Comparison of ENCODE assay signal across 9 cellular contexts in the genomic region with DNA sequence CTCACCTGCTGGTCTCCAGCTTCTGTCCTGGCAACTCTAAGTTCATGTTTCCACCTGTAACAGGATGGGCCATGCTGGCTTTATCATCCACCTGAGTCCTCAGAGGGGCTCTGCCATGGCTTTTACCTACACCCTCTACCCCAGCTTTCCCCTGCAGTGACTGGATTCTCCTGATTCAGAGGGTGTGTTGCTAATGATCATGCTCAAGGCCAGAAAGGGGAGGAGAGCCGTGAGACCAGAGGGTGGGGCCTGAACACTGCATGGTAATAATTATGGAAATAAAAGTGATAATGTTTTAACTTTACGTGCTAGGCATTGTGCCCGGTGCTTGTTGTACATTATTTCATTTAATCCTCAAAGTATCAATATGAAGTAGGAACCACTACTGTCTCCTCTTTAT.
"Had no signal": no experiment of that assay in that cellular context is flagged by ENCODE, and none has a peak within 500 bp of the region (broad histone marks: within the 10 kb centered on the region; RNA-seq: fewer than 3 reads in every experiment).

No MANE protein-coding gene starts in this region.

- H3K4me3 ChIP-seq: GM23338, K562 had no signal

- FAIRE-seq: H1, H54, HepG2, HTR-8/SVneo, K562 had no signal

- DNase-seq: H9, HCEC 1CT, KG1 had no signal

- H3K27ac Mint-ChIP-seq: GM23338, H9 had no signal

- H3K4me3 Mint-ChIP-seq: GM23338, H9 had no signal

- H3K4me2 ChIP-seq: GM23338 had no signal

- ATAC-seq: GM23338, HepG2, K562 had no signal

- H2AFZ ChIP-seq: GM23338 had no signal
